10 cellular contexts compared by ENCODE assay signal in genomic region chr2:48510329-48510728, GRCh38. TPM values are rescaled to one million over a fixed set of nuclear protein-coding genes. Genes with fewer than 3 reads are reported as not detected.
DNase-seq lines count a peak whose midpoint lies in the region; ATAC-seq, FAIRE-seq and TF ChIP-seq lines count a peak whose summit lies in the region.
"Had no signal": no experiment of that assay in that cellular context is flagged by ENCODE, and none has a peak within 500 bp of the region (broad histone marks: within the 10 kb centered on the region; RNA-seq: fewer than 3 reads in every experiment).

No MANE protein-coding gene starts in this region.

- H3K79me1 ChIP-seq in H1 (ENCODE audit: low read depth, low read length) = no peaks in the 10 kb centered on the region

- H2AFZ ChIP-seq in PC-9 (no peak overlapping the region), H1 (ENCODE audit: low read length) (no peak overlapping the region)

- H4K8ac ChIP-seq in H1 (ENCODE audit: extremely low read depth, insufficient read depth, low read length) = no peak overlapping the region

- H2BK15ac ChIP-seq in H1 (ENCODE audit: low read length) = no peak overlapping the region

- peak overlapping the region; percentile 52 for H3K27ac Mint-ChIP-seq in CD4-positive, alpha-beta T cell

- DNase-seq in CD4-positive, alpha-beta T cell = no peak
- DNase-seq in PC-9 = peak in 1 of 2 experiments; percentile 53
- DNase-seq in H1 (ENCODE audit: low read depth in 1 of 2, low spot score in 2 of 2) = no peak
- DNase-seq in omental fat pad (ENCODE audit: low spot score) = no peak
- DNase-seq in stimulated activated CD8-positive, alpha-beta memory T cell treated with anti-CD3 and anti-CD28 coated beads, Interleukin-4, amount 100 ng/mL, for 48 hours = no peak
- no peak for DNase-seq in central memory CD4-positive, alpha-beta T cell
- no peak for DNase-seq in LoVo (ENCODE audit: low spot score)
- DNase-seq: activated T-cell treated with anti-CD3 and anti-CD28 coated beads, Interleukin-2, amount 50 U/mL, for 4 hours; testis had no signal

- H3K9ac ChIP-seq in H1 (replicated peaks in 1 of 4; ENCODE audit: extremely low read depth in 1 of 4, low read depth in 3 of 4, low read length in 3 of 4) = no peak overlapping the region

- no peak overlapping the region for H3K4me2 ChIP-seq in PC-9
- H3K4me2 ChIP-seq in H1 (ENCODE audit: insufficient read depth in 1 of 2, low read depth in 2 of 2, low read length in 2 of 2) = no peak overlapping the region

- no peaks in the 10 kb centered on the region for H3K9me2 ChIP-seq in PC-9 (ENCODE audit: insufficient read depth)

- no peak overlapping the region for H2BK120ac ChIP-seq in H1 (replicated peaks; ENCODE audit: low read depth, low read length)

- H3K14ac ChIP-seq in H1 (ENCODE audit: insufficient read length) = no peak overlapping the region

- H3K79me2 ChIP-seq in PC-9 (ENCODE audit: low read depth) (no peaks in the 10 kb centered on the region), H1 (ENCODE audit: control insufficient read depth in 1 of 2, insufficient read depth in 2 of 2, low read length in 2 of 2) (no peaks in the 10 kb centered on the region)

- no peak for TF ChIP-seq POLR2A in H1 (IDR thresholded peaks at IDR 0.05; ENCODE audit: control extremely low read depth in 1 of 2, low read depth in 2 of 2, low read length in 2 of 2)

- H3K27me3 ChIP-seq in CD4-positive, alpha-beta T cell (ENCODE audit: control insufficient read depth, insufficient read depth, low read length) = no peaks in the 10 kb centered on the region
- H3K27me3 ChIP-seq in PC-9 (ENCODE audit: insufficient read depth, low read depth) = no peaks in the 10 kb centered on the region
- H3K27me3 ChIP-seq in H1 (replicated peaks in 1 of 4; ENCODE audit: control insufficient read depth in 3 of 4, extremely low read depth in 1 of 4, insufficient read depth in 3 of 4, low read length in 3 of 4) = no peaks in the 10 kb centered on the region
- H3K27me3 ChIP-seq: testis had no signal

- POLR2A ChIA-PET in CD4-positive, alpha-beta T cell (lab: Charles Lee) = no interaction called here
- POLR2A ChIA-PET in PC-9 (lab: Charles Lee; ENCODE audit: unreplicated experiment) = no interaction called here
- POLR2A ChIA-PET in H1 (lab: Charles Lee; ENCODE audit: partially characterized antibody) = interaction anchor here (1.1 to 2.3 kb wide), 2 partner anchors 20 to 603 kb away, joined by 3 to 8 read pairs; partner anchors contain the start of gene STON1

- TF ChIP-seq CTCF in CD4-positive, alpha-beta T cell (IDR thresholded peaks at IDR 0.05) = no peak
- TF ChIP-seq CTCF in PC-9 (conservative IDR thresholded peaks at IDR 0.05) (no peak), H1 (IDR thresholded peaks at IDR 0.05; ENCODE audit: control extremely low read depth in 1 of 3, insufficient read depth in 1 of 3, low read depth in 1 of 3, low read length in 3 of 3) (no peak), omental fat pad (IDR thresholded peaks at IDR 0.05) (no peak)

- no peaks in the 10 kb centered on the region; the same call in 1 of the 2 replicates for H4K20me1 ChIP-seq in PC-9 (ENCODE audit: insufficient read depth)
- no peaks in the 10 kb centered on the region for H4K20me1 ChIP-seq in H1 (replicated peaks in 1 of 2; ENCODE audit: control insufficient read depth in 1 of 2, insufficient read depth in 2 of 2, low read length in 2 of 2)

- H3K4ac ChIP-seq in H1 (replicated peaks; ENCODE audit: insufficient read length, low read depth, low read length) = no peak overlapping the region

- 77% methylated on average over 3 of the region's 3 CpGs; no CpG with 5 or more reads in 1 of the 2 experiments for WGBS in H1 (ENCODE audit: extremely low coverage in 1 of 2, insufficient coverage in 1 of 2, insufficient read length in 1 of 2, insufficient replicate concordance in 2 of 2, low coverage in 1 of 2, low lambda C conversion rate in 2 of 2, missing lambda C conversion rate in 1 of 2), 2 experiments

- H2BK5ac ChIP-seq in H1 (ENCODE audit: low read depth, low read length) = peak overlapping the region; percentile 40; the same call in 1 of the 2 replicates

- intact Hi-C loops in CD4-positive, alpha-beta T cell (cut with DNase I, micrococcal nuclease) = no loop called here
- intact Hi-C loops in PC-9 (cut with micrococcal nuclease; ENCODE audit: unreplicated experiment) = no loop called here

- H3K18ac ChIP-seq in H1 (ENCODE audit: extremely low read depth, low read length) = no peak overlapping the region

- no peak for ATAC-seq in CD4-positive, alpha-beta T cell (ENCODE audit: poor library complexity)
- ATAC-seq in omental fat pad (ENCODE audit: low FRiP score) = peak; percentile 81
- ATAC-seq in HG02938 (IDR thresholded peaks at IDR 0.05; ENCODE audit: unreplicated experiment) = no peak
- ATAC-seq: activated T-cell treated with anti-CD3 and anti-CD28 coated beads, Interleukin-2, amount 50 U/mL, for 4 hours had no signal

- no peak overlapping the region for H2BK12ac ChIP-seq in H1 (ENCODE audit: low read depth, low read length)

- peaks cover 9% of the 10 kb centered on the region; the same call in 1 of the 2 replicates for H3K4me1 ChIP-seq in PC-9 (replicated peaks; ENCODE audit: insufficient read depth)
- peaks cover 0 to 8% (median 3%) of the 10 kb centered on the region in 4 experiments; a peak in 5 of 7 replicates for H3K4me1 ChIP-seq in H1 (replicated peaks in 1 of 4; ENCODE audit: control insufficient read depth in 3 of 4, insufficient read depth in 4 of 4, low read length in 3 of 4)
- H3K4me1 ChIP-seq: testis had no signal

- no peak overlapping the region for H3K27ac ChIP-seq in CD4-positive, alpha-beta T cell (ENCODE audit: low read depth, low read length)
- peak overlapping the region; percentile 16; the same call in 1 of the 2 replicates for H3K27ac ChIP-seq in PC-9
- H3K27ac ChIP-seq in H1 (ENCODE audit: low read depth, low read length) = no peak overlapping the region

- H2BK20ac ChIP-seq in H1 (ENCODE audit: low read length) = no peak overlapping the region; the same call in 1 of the 2 replicates

- H3K4me3 ChIP-seq in PC-9 (no peak overlapping the region), H1 (ENCODE audit: extremely low read depth in 1 of 4, insufficient read depth in 2 of 4, low read depth in 3 of 4, low read length in 4 of 4) (no peak overlapping the region)
- H3K4me3 ChIP-seq: testis had no signal

- no peak for TF ChIP-seq RAD21 in H1 (IDR thresholded peaks at IDR 0.05 in 1 of 2, conservative IDR thresholded peaks at IDR 0.05 in 1 of 2; ENCODE audit: low read depth in 2 of 2, low read length in 2 of 2)

- no peak for TF ChIP-seq EP300 in H1 (IDR thresholded peaks at IDR 0.05; ENCODE audit: borderline replicate concordance in 1 of 2, low read depth in 2 of 2, low read length in 2 of 2)

- no peak overlapping the region for H3K23ac ChIP-seq in H1 (ENCODE audit: insufficient read length)

- H3K4me1 Mint-ChIP-seq in CD4-positive, alpha-beta T cell (ENCODE audit: low read depth) = peaks cover 31% of the 10 kb centered on the region

- no peak overlapping the region for H4K5ac ChIP-seq in H1 (ENCODE audit: insufficient read length, low read depth, low read length)

- H3K27me3 Mint-ChIP-seq in CD4-positive, alpha-beta T cell = no peaks in the 10 kb centered on the region

- H2AK5ac ChIP-seq in H1 (ENCODE audit: low read depth, low read length) = 0 out of 2 replicates have a peak overlapping the region, but pooled peaks have one; percentile 6

- no peak overlapping the region for H3K4me3 Mint-ChIP-seq in CD4-positive, alpha-beta T cell
- H3K4me3 Mint-ChIP-seq: activated T-cell treated with anti-CD3 and anti-CD28 coated beads, Interleukin-2, amount 50 U/mL, for 4 hours had no signal

- BruUV-seq in PC-9 (replicated peaks; lab: Mats Ljungman, UMichigan) = no TSS peak

- peaks cover 92% of the 10 kb centered on the region for H3K36me3 Mint-ChIP-seq in CD4-positive, alpha-beta T cell (ENCODE audit: low read depth)

- no peak for FAIRE-seq in H1 (lab: Jason Lieb, UNC)

- H3K56ac ChIP-seq in H1 (replicated peaks; ENCODE audit: insufficient read length, low read depth, low read length) = no peak overlapping the region

- H3K36me3 ChIP-seq in PC-9 (ENCODE audit: low read depth) = peaks cover 22% of the 10 kb centered on the region
- H3K36me3 ChIP-seq in H1 (ENCODE audit: control insufficient read depth in 2 of 4, insufficient read depth in 4 of 4, low read length in 3 of 4) = peaks cover under 1 to 29% (median 4%) of the 10 kb centered on the region in 4 experiments; a peak in 5 of 8 replicates

- no peaks in the 10 kb centered on the region for H3K9me3 Mint-ChIP-seq in CD4-positive, alpha-beta T cell
- H3K9me3 Mint-ChIP-seq: activated T-cell treated with anti-CD3 and anti-CD28 coated beads, Interleukin-2, amount 50 U/mL, for 4 hours had no signal

- H3K9me3 ChIP-seq in CD4-positive, alpha-beta T cell (ENCODE audit: control insufficient read depth, low read length) = no peaks in the 10 kb centered on the region
- H3K9me3 ChIP-seq in PC-9 (ENCODE audit: insufficient read depth, low read depth) (no peaks in the 10 kb centered on the region), H1 (ENCODE audit: insufficient read depth in 2 of 2, low read depth in 1 of 2, low read length in 1 of 2) (no peaks in the 10 kb centered on the region)
- H3K9me3 ChIP-seq: testis had no signal

- peak overlapping the region; percentile 68 for H4K91ac ChIP-seq in H1 (replicated peaks; ENCODE audit: insufficient read length, low read length)

- no peaks in the 10 kb centered on the region for H3K23me2 ChIP-seq in H1 (ENCODE audit: low read depth, low read length)

- CTCF ChIA-PET in CD4-positive, alpha-beta T cell (lab: Charles Lee) = no interaction called here
- CTCF ChIA-PET in PC-9 (lab: Charles Lee) (no interaction called here), H1 (lab: Charles Lee; ENCODE audit: partially characterized antibody) (interaction anchor here (0.8 to 1.6 kb wide), 2 partner anchors 10 to 78 kb away, joined by 3 read pairs; no protein-coding TSS in a partner anchor)

- H3F3A ChIP-seq in PC-9 (ENCODE audit: insufficient read depth, low read depth) = no peaks in the 10 kb centered on the region; the same call in 1 of the 2 replicates

TF ChIP-seq in H1, 55 proteins besides CTCF, POLR2A, EP300 and RAD21 (continues in another document):
- no peak for TF ChIP-seq KDM1A (IDR thresholded peaks at IDR 0.05; ENCODE audit: borderline replicate concordance, low read length)
- TF ChIP-seq CHD1 (IDR thresholded peaks at IDR 0.05; ENCODE audit: low read depth, low read length) = no peak

RNA-seq across cellular contexts. Expression of gene STON1, which starts 19.6 kb away (rescaled TPM):
- 1 to 10 TPM; 1.3 TPM for total RNA-seq in CD4-positive, alpha-beta T cell
- total RNA-seq in PC-9 (2021) (1.4 and 1.7 TPM in 2 replicates), omental fat pad (100 to 1,000 TPM in 2 of 4 donors, 10 to 100 TPM in 2; 44.8 to 124 (median 93.9) TPM)
- 10.1 and 10.4 TPM in 2 replicates for total RNA-seq in H1 (2021; fragmentation: NEBNext Ultra II Directional; extraction: Animal tissue kit (Norgen Biotek cat#: 25700))
- 4.5 and 5.0 TPM in 2 replicates for polyA plus RNA-seq in H1 (2011; rRNA removed)
- 7.9 TPM for polyA plus RNA-seq in H1 (2011; cell fraction: cytosol; rRNA removed)
- 6.0 TPM for polyA plus RNA-seq in H1 (2011; cell fraction: nucleus; rRNA removed)
- polyA plus RNA-seq in H1 (2012, experiment 1 of 2) = 4.8 to 8.7 TPM (median 6.7 TPM) in 4 replicates
- polyA plus RNA-seq in H1 (2012, experiment 2 of 2) = 0.45 TPM
- 5.0 TPM for polyA plus RNA-seq in H1 (2013, experiment 1 of 2)
- 5.1 TPM for polyA plus RNA-seq in H1 (2013, experiment 2 of 2)
- 11.7 and 14.5 TPM in 2 replicates for polyA minus RNA-seq in H1 (2011; rRNA and poly(A)+ RNA removed)
- polyA minus RNA-seq in H1 (2011; cell fraction: cytosol; rRNA and poly(A)+ RNA removed) = 9.0 TPM
- polyA minus RNA-seq in H1 (2011; cell fraction: nucleus; rRNA and poly(A)+ RNA removed) = 12.9 TPM
